Comparison of ENCODE assay signal across 20 cellular contexts in genomic region chr1:147720557-147720956, GRCh38. TPM values are rescaled to one million over a fixed set of nuclear protein-coding genes. Genes with fewer than 3 reads are reported as not detected.
A peak's percentile ranks its signal among the peaks of the same experiment; 100 is the strongest.
DNase-seq lines count a peak whose midpoint lies in the region; TF ChIP-seq lines count a peak whose summit lies in the region.
"Had no signal": no experiment of that assay in that cellular context is flagged by ENCODE, and none has a peak within 500 bp of the region (broad histone marks: within the 10 kb centered on the region; RNA-seq: fewer than 3 reads in every experiment).

No MANE protein-coding gene starts in this region.

- H3K36me3 Mint-ChIP-seq in neural progenitor cell (no peaks in the 10 kb centered on the region), nephron progenitor cell (ENCODE audit: low read depth) (no peaks in the 10 kb centered on the region)

- DNase-seq in NCI-H510A (lab: John Stamatoyannopoulos, UW) = peak; percentile 44
- peak; percentile 23 for DNase-seq in SHP77 treated with DMSO at 0.1 percent for 48 hours (lab: John Stamatoyannopoulos, UW)
- no peak for DNase-seq in neural progenitor cell (ENCODE audit: low spot score)
- DNase-seq in NCI-H128 (lab: John Stamatoyannopoulos, UW; ENCODE audit: unreplicated experiment) = no peak
- no peak for DNase-seq in stimulated activated CD4-positive, alpha-beta T cell treated with anti-CD3 and anti-CD28 coated beads, Interleukin-12 subunit alpha, Interleukin-12 subunit beta, amount 100 ng/mL, for 4 hours
- DNase-seq in nephron progenitor cell = no peak
- no peak for DNase-seq in Karpas-422
- DNase-seq: Caco-2; CD4-positive, alpha-beta T cell; DMS 273 treated with DMSO at 0.1 percent for 48 hours; GDM1; Kasumi-1; NCI-H1417 treated with DMSO at 0.1 percent for 48 hours; NCI-H187 treated with DMSO at 0.1 percent for 48 hours; NCI-H2107; NCI-H2227 treated with DMSO at 0.1 percent for 48 hours; NCI-H524; NCI-H774 had no signal

- H4K20me1 ChIP-seq in neural progenitor cell (ENCODE audit: low read depth) (no peaks in the 10 kb centered on the region), Karpas-422 (ENCODE audit: insufficient read depth, low read depth, low read length) (no peaks in the 10 kb centered on the region)
- H4K20me1 ChIP-seq: BLaER1 had no signal

- no peak overlapping the region for H3K27ac ChIP-seq in neural progenitor cell
- no peak overlapping the region for H3K27ac ChIP-seq in Karpas-422 (ENCODE audit: low read length)
- H3K27ac ChIP-seq: BLaER1 had no signal

- H3K9me3 ChIP-seq in neural progenitor cell (ENCODE audit: low read depth) (no peaks in the 10 kb centered on the region), Karpas-422 (ENCODE audit: low read length) (no peaks in the 10 kb centered on the region)

- no peak overlapping the region for H3K4me2 ChIP-seq in neural progenitor cell
- no peak overlapping the region for H3K4me2 ChIP-seq in Karpas-422 (ENCODE audit: low read depth, low read length, poor library complexity, severe bottlenecking)
- H3K4me2 ChIP-seq: BLaER1 had no signal

- H3F3A ChIP-seq in neural progenitor cell (ENCODE audit: low read depth) = no peaks in the 10 kb centered on the region

- peaks cover 8% of the 10 kb centered on the region for H3K4me1 Mint-ChIP-seq in neural progenitor cell
- H3K4me1 Mint-ChIP-seq in nephron progenitor cell = peaks cover 3% of the 10 kb centered on the region

- H3K9ac ChIP-seq in neural progenitor cell (no peak overlapping the region), Karpas-422 (ENCODE audit: low read length) (no peak overlapping the region)
- H3K9ac ChIP-seq: BLaER1 had no signal

- peaks cover 12% of the 10 kb centered on the region for H3K9me3 Mint-ChIP-seq in neural progenitor cell
- peaks cover 10% of the 10 kb centered on the region for H3K9me3 Mint-ChIP-seq in nephron progenitor cell
- H3K9me3 Mint-ChIP-seq: CD4-positive, alpha-beta T cell had no signal

- H3K4me3 Mint-ChIP-seq in neural progenitor cell = no peak overlapping the region
- H3K4me3 Mint-ChIP-seq in nephron progenitor cell = no peak overlapping the region
- H3K4me3 Mint-ChIP-seq: CD4-positive, alpha-beta T cell had no signal

- H3K9me2 ChIP-seq in Karpas-422 (replicated peaks; ENCODE audit: insufficient read depth, low read length) = no peaks in the 10 kb centered on the region

- H3K27me3 Mint-ChIP-seq in neural progenitor cell (ENCODE audit: insufficient read depth, low read depth) (peaks cover 6% of the 10 kb centered on the region), nephron progenitor cell (ENCODE audit: low read depth, poor library complexity) (peaks cover 8% of the 10 kb centered on the region)

- H3K79me2 ChIP-seq in neural progenitor cell (ENCODE audit: low read depth) (no peaks in the 10 kb centered on the region), Karpas-422 (ENCODE audit: low read length) (no peaks in the 10 kb centered on the region)

- H3K36me3 ChIP-seq in neural progenitor cell (no peaks in the 10 kb centered on the region), Karpas-422 (ENCODE audit: insufficient read depth, low read length) (no peaks in the 10 kb centered on the region)
- H3K36me3 ChIP-seq: BLaER1 had no signal

- TF ChIP-seq CTCF in neural progenitor cell (IDR thresholded peaks at IDR 0.05) (no peak), nephron progenitor cell (IDR thresholded peaks at IDR 0.05) (no peak)

- H3K27me3 ChIP-seq in neural progenitor cell (no peaks in the 10 kb centered on the region), Karpas-422 (ENCODE audit: low read length) (no peaks in the 10 kb centered on the region)
- H3K27me3 ChIP-seq: BLaER1 had no signal

- H2AFZ ChIP-seq in neural progenitor cell (replicated peaks) (no peak overlapping the region), Karpas-422 (ENCODE audit: low read length) (no peak overlapping the region)

- H3K27ac Mint-ChIP-seq in neural progenitor cell = peak overlapping the region; percentile 9
- no peak overlapping the region for H3K27ac Mint-ChIP-seq in nephron progenitor cell
- H3K27ac Mint-ChIP-seq: CD4-positive, alpha-beta T cell had no signal

- H3K4me3 ChIP-seq in neural progenitor cell (no peak overlapping the region), Karpas-422 (ENCODE audit: low read length) (no peak overlapping the region)
- H3K4me3 ChIP-seq: BLaER1 had no signal

- H3K4me1 ChIP-seq in neural progenitor cell = no peaks in the 10 kb centered on the region
- H3K4me1 ChIP-seq in Karpas-422 (ENCODE audit: low read length) = peaks cover 9% of the 10 kb centered on the region

RNA-seq across cellular contexts. Expression of gene GJA5, which starts 39.8 kb away (rescaled TPM):
- 0.11 and 0.12 TPM in 2 replicates for total RNA-seq in neural progenitor cell (ENCODE audit: low replicate concordance)
- total RNA-seq in Karpas-422 (2014; rRNA removed; shearing (Covaris generic); ENCODE audit: low replicate concordance) = not detected in 2 replicates
- total RNA-seq: CD4-positive, alpha-beta T cell; OCI-LY7 had no signal

RNA-seq across cellular contexts. Expression of gene ACP6, which starts 50.2 kb away (rescaled TPM):
- total RNA-seq in neural progenitor cell (ENCODE audit: low replicate concordance) = 25.9 and 27.6 TPM in 2 replicates
- total RNA-seq in Karpas-422 (2014; rRNA removed; shearing (Covaris generic); ENCODE audit: low replicate concordance) = 3.0 and 6.7 TPM in 2 replicates

Comparison
In these comparisons a context has a peak if more than half of its experiments do, and no peak if none do; other contexts are left out.
1. DNase-seq: peak in NCI-H510A (single experiment) and SHP77 treated with DMSO at 0.1 percent for 48 hours (single experiment); none in neural progenitor cell (single experiment), NCI-H128 (single experiment), stimulated activated CD4-positive, alpha-beta T cell treated with anti-CD3 and anti-CD28 coated beads, Interleukin-12 subunit alpha, Interleukin-12 subunit beta, amount 100 ng/mL, for 4 hours (single experiment), nephron progenitor cell (single experiment) and Karpas-422 (single experiment).